Comparison of ENCODE assay signal across 9 cellular contexts in the genomic region with DNA sequence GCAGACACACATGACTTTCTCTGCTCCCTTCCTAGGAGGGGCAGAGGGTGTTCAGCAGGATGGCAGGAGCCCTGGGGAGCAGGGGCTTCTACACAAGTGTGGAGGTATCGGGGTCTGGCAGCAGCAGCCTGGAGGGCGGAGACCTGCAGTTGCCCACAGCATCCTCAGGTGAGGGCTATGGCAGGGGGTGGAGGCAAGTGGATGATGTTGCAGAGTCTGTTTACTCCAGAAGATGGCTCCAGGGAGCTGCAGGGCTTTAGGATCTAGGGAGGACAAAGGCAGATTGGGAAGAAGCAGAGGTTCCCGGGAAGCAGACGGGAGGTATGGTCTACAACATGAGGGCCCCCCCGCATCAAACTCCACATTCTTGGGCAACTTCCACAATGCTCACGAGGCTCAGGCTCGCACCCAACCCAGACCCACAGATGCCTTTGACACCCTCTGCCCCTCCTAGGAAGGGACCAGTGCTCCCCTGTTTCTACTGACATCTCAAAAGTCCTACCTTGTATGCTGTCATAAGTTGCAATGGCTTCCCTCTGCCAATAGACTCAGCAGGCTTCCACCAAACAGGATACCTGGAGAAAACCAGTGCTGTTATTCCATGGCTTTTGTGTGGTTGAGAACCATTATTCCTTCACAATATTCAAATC. TPM values are rescaled to one million over a fixed set of nuclear protein-coding genes. Genes with fewer than 3 reads are reported as not detected.
DNase-seq lines count a peak whose midpoint lies in the region; ATAC-seq and TF ChIP-seq lines count a peak whose summit lies in the region.
"Had no signal": no experiment of that assay in that cellular context is flagged by ENCODE, and none has a peak within 500 bp of the region (broad histone marks: within the 10 kb centered on the region; RNA-seq: fewer than 3 reads in every experiment).

No MANE protein-coding gene starts in this region.

- H3K4me1 ChIP-seq in heart left ventricle, result no peaks in the 10 kb centered on the region
- no peaks in the 10 kb centered on the region for H3K4me1 ChIP-seq in endodermal cell (ENCODE audit: control insufficient read depth, insufficient read depth, low read length)

- H3K4me3 Mint-ChIP-seq in endodermal cell (peak overlapping the region; percentile 17), type B pancreatic cell (no peak overlapping the region)

- no peak overlapping the region for H3K9ac ChIP-seq in endodermal cell (ENCODE audit: extremely low read depth, low read length, poor library complexity, severe bottlenecking)

- TF ChIP-seq POLR2A in heart left ventricle (IDR thresholded peaks at IDR 0.05), result no peak

- H3K27me3 Mint-ChIP-seq in endodermal cell (ENCODE audit: insufficient read depth) (peaks cover 17% of the 10 kb centered on the region), type B pancreatic cell (peaks cover 65% of the 10 kb centered on the region)

- H3K4me1 Mint-ChIP-seq in endodermal cell (peaks cover 5% of the 10 kb centered on the region), type B pancreatic cell (ENCODE audit: unreplicated experiment) (no peaks in the 10 kb centered on the region)

- peaks cover 0 to 28% (median 7%) of the 10 kb centered on the region in 9 donors for H3K27me3 ChIP-seq in heart left ventricle
- H3K27me3 ChIP-seq in endodermal cell (ENCODE audit: control insufficient read depth, insufficient read depth, low read length, poor library complexity, severe bottlenecking), result no peaks in the 10 kb centered on the region

- TF ChIP-seq CTCF in heart left ventricle (IDR thresholded peaks at IDR 0.05) (peak in 6 of 12 donors; percentile 8 to 41 (median 25)), endodermal cell (conservative IDR thresholded peaks at IDR 0.05) (peak; percentile 77), type B pancreatic cell (conservative IDR thresholded peaks at IDR 0.05) (peak; percentile 39)

- no peaks in the 10 kb centered on the region for H3K9me3 Mint-ChIP-seq in endodermal cell
- no peaks in the 10 kb centered on the region for H3K9me3 Mint-ChIP-seq in type B pancreatic cell

- H3K9me3 ChIP-seq in heart left ventricle (no peaks in the 10 kb centered on the region), endodermal cell (ENCODE audit: control insufficient read depth, low read length) (no peaks in the 10 kb centered on the region)

- H3K4me3 ChIP-seq in heart left ventricle (no peak overlapping the region), endodermal cell (ENCODE audit: low read length) (no peak overlapping the region)

- H3K27ac ChIP-seq in heart left ventricle (no peak overlapping the region), endodermal cell (ENCODE audit: low read depth, low read length) (no peak overlapping the region)

- 21 to 26% (median 24%) methylated on average over 7 of the region's 7 CpGs for WGBS in heart left ventricle, 4 donors
- 42 to 48% methylated on average over 3 to 7 of the region's 7 CpGs for WGBS in endodermal cell (ENCODE audit: insufficient coverage in 1 of 2, insufficient read length in 1 of 2), 2 experiments

- no peak overlapping the region for H3K27ac Mint-ChIP-seq in endodermal cell
- no peak overlapping the region for H3K27ac Mint-ChIP-seq in type B pancreatic cell

- H3K36me3 Mint-ChIP-seq in endodermal cell (ENCODE audit: low read depth) (no peaks in the 10 kb centered on the region), type B pancreatic cell (no peaks in the 10 kb centered on the region)

- DNase-seq in heart left ventricle (no peak), Right ventricle myocardium inferior (ENCODE audit: missing footprints) (no peak), NCI-H460 (ENCODE audit: extremely low read depth, low read depth) (peak; percentile 23), endodermal cell (peak; percentile 89), type B pancreatic cell (ENCODE audit: extremely low spot score, unreplicated experiment) (no peak), cerebellum (ENCODE audit: low spot score) (no peak)
- DNase-seq in activated CD4-positive, alpha-beta T cell treated with anti-CD3 and anti-CD28 coated beads for 1 hour, result no peak
- DNase-seq: GF-D8 had no signal

- peak in 3 of 4 donors; percentile 48 to 75 (median 62) for ATAC-seq in heart left ventricle
- no peak for ATAC-seq in Right ventricle myocardium inferior
- ATAC-seq in GM21825 (IDR thresholded peaks at IDR 0.05; ENCODE audit: unreplicated experiment), result no peak

- H3K36me3 ChIP-seq in heart left ventricle (no peaks in the 10 kb centered on the region), endodermal cell (ENCODE audit: control insufficient read depth, insufficient read depth, low read length) (no peaks in the 10 kb centered on the region)

- intact Hi-C loops in heart left ventricle (cut with DNase I), result no loop called here
- intact Hi-C loops in Right ventricle myocardium inferior (cut with DNase I), result loop anchor here (2.0 kb wide), 1 partner anchor 123 kb away; no protein-coding TSS in a partner anchor

RNA-seq across cellular contexts. Expression of a gene that starts 12.0 kb away (rescaled TPM):
- total RNA-seq in heart left ventricle (1 to 10 TPM in 1 of 9 donors, under 1 TPM in 7, not detected in 1; 0.32 to 2.1 (median 0.48) TPM), Right ventricle myocardium inferior (1.9 TPM), endodermal cell (under 1 TPM; 0.26 to 0.73 TPM), type B pancreatic cell (ENCODE audit: low replicate concordance) (0.93 and 1.1 TPM in 2 replicates), cerebellum (1.5 TPM)
- polyA plus RNA-seq in heart left ventricle, result under 1 TPM; 0.47 to 0.50 TPM
- 0.63 and 0.72 TPM in 2 replicates for total RNA-seq in NCI-H460 (2014; rRNA removed; shearing (Covaris generic))
- polyA plus RNA-seq in NCI-H460 (2014; cell fraction: nucleus; rRNA removed), result 0.07 and 0.21 TPM in 2 replicates
- polyA plus RNA-seq in endodermal cell (2013, experiment 1 of 2), result 0.07 TPM
- 0.29 TPM for polyA plus RNA-seq in endodermal cell (2013, experiment 2 of 2)

RNA-seq across cellular contexts. Expression of a gene that starts 19.6 kb away (rescaled TPM):
- total RNA-seq in heart left ventricle (10 to 100 TPM; 15.3 to 21.3 (median 18.3) TPM), Right ventricle myocardium inferior (17.5 TPM), endodermal cell (10 to 100 TPM; 25.0 to 28.3 TPM), type B pancreatic cell (ENCODE audit: low replicate concordance) (23.0 and 28.9 TPM in 2 replicates), cerebellum (32.3 TPM)
- polyA plus RNA-seq in heart left ventricle, result 10 to 100 TPM in 1 of 2 donors, 1 to 10 TPM in 1; 8.2 to 17.5 TPM
- total RNA-seq in NCI-H460 (2014; rRNA removed; shearing (Covaris generic)), result 42.9 and 52.4 TPM in 2 replicates
- polyA plus RNA-seq in NCI-H460 (2014; cell fraction: nucleus; rRNA removed), result 17.5 and 32.2 TPM in 2 replicates
- polyA plus RNA-seq in endodermal cell (2013, experiment 1 of 2), result 19.5 TPM
- 19.6 TPM for polyA plus RNA-seq in endodermal cell (2013, experiment 2 of 2)

Comparison
In these comparisons a context has a peak if more than half of its experiments do, and no peak if none do; other contexts are left out.
1. ATAC-seq: peak in heart left ventricle (3 of 4); none in Right ventricle myocardium inferior (single experiment) and GM21825 (single experiment).
2. DNase-seq: peak in NCI-H460 (single experiment) and endodermal cell (single experiment); none in heart left ventricle (0 of 5), Right ventricle myocardium inferior (single experiment), type B pancreatic cell (single experiment), cerebellum (single experiment) and activated CD4-positive, alpha-beta T cell treated with anti-CD3 and anti-CD28 coated beads for 1 hour (single experiment).